Comparison of ENCODE assay signal across 8 cellular contexts in the genomic region with DNA sequence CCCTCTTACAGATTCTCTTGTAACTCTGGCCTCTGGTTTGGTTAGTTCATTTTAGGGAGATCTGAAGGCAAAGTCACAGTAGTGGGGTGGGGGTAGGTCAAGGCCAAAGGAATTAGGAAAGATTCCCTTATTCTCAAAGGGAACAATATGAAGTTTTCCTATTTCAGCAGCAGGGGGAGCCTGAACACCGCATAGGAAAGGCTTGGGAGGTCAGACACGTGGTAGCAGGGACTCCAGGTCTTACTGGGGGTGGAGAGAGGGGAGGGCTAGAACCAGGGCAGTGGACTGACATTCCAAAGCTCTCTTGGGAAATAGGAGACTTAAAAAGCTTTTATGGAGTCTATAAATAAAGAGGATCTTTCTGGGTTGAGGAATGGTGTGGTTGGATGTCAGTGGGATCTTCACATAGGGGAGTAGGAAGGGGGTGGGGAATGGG. TPM values are rescaled to one million over a fixed set of nuclear protein-coding genes. Genes with fewer than 3 reads are reported as not detected.
DNase-seq lines count a peak whose midpoint lies in the region; ATAC-seq and TF ChIP-seq lines count a peak whose summit lies in the region.

No MANE protein-coding gene starts in this region.

- no peaks in the 10 kb centered on the region for H3K9me2 ChIP-seq in SK-N-SH

- TF ChIP-seq CTCF in SK-N-SH (IDR thresholded peaks at IDR 0.05): peak; percentile 78
- TF ChIP-seq CTCF in heart right ventricle (IDR thresholded peaks at IDR 0.05): peak; percentile 57 to 87 (median 80)
- TF ChIP-seq CTCF in parathyroid adenoma (IDR thresholded peaks at IDR 0.05): peak; percentile 93

- peak; percentile 43 to 55 (median 47) for ATAC-seq in heart right ventricle
- no peak for ATAC-seq in HG03135 (IDR thresholded peaks at IDR 0.05; ENCODE audit: unreplicated experiment)

- H3K79me2 ChIP-seq in SK-N-SH (ENCODE audit: insufficient read depth) (peaks cover 52% of the 10 kb centered on the region), parathyroid adenoma (peaks cover 2% of the 10 kb centered on the region)

- TF ChIP-seq RAD21 in SK-N-SH (IDR thresholded peaks at IDR 0.05; ENCODE audit: low read length): peak; percentile 86

- H3K27ac ChIP-seq in SK-N-SH (ENCODE audit: low read depth in 2 of 2, low read length in 1 of 2) (peak overlapping the region; percentile 90 to 93), heart right ventricle (peak overlapping the region in 9 of 10 donors; percentile 46 to 95 (median 89)), parathyroid adenoma (peak overlapping the region; percentile 97)

- H3K4me1 ChIP-seq in SK-N-SH (ENCODE audit: control insufficient read depth in 1 of 2, insufficient read depth in 2 of 2, low read depth in 1 of 2, low read length in 1 of 2) (peaks cover 18 to 20% of the 10 kb centered on the region in 2 experiments; a peak in 3 of 4 replicates), heart right ventricle (peaks cover 0 to 60% (median 41%) of the 10 kb centered on the region in 9 donors), parathyroid adenoma (peaks cover 11% of the 10 kb centered on the region)

- no peak for TF ChIP-seq EP300 in SK-N-SH (IDR thresholded peaks at IDR 0.05; ENCODE audit: borderline replicate concordance in 1 of 2, low read depth in 1 of 2, low read length in 1 of 2)

- intact Hi-C loops in heart right ventricle (cut with DNase I): loop anchor here in 7 of 10 donors (1.0 to 10.0 kb wide), 14 partner anchors 39 to 385 kb away; a partner anchor contains a TSS

- peaks cover 3% of the 10 kb centered on the region; the same call in 1 of the 2 replicates for H4K20me1 ChIP-seq in SK-N-SH (ENCODE audit: insufficient read depth)

- H3F3A ChIP-seq in SK-N-SH (replicated peaks; ENCODE audit: insufficient read depth): peaks cover 30% of the 10 kb centered on the region

- no peak overlapping the region for H2AFZ ChIP-seq in SK-N-SH (ENCODE audit: low read depth)
- peak overlapping the region; percentile 81 for H2AFZ ChIP-seq in parathyroid adenoma

- H3K4me2 ChIP-seq in SK-N-SH: peak overlapping the region; percentile 93
- peak overlapping the region; percentile 94 for H3K4me2 ChIP-seq in parathyroid adenoma (ENCODE audit: low read length)

- 2% methylated on average over 2 of the region's 2 CpGs for WGBS in SK-N-SH (ENCODE audit: low lambda C conversion rate)
- WGBS in heart right ventricle, 2 donors: 0% methylated on average over 2 of the region's 2 CpGs

- H3K36me3 ChIP-seq in SK-N-SH (replicated peaks in 1 of 2; ENCODE audit: control insufficient read depth in 1 of 2, insufficient read depth in 2 of 2, low read length in 1 of 2) (peaks cover 10 to 25% of the 10 kb centered on the region in 2 experiments), heart right ventricle (peaks cover 0 to 39% (median 13%) of the 10 kb centered on the region in 9 donors), parathyroid adenoma (ENCODE audit: control insufficient read depth, insufficient read depth, low read length) (no peaks in the 10 kb centered on the region)

- no peaks in the 10 kb centered on the region for H3K27me3 ChIP-seq in SK-N-SH (ENCODE audit: insufficient read depth)
- no peaks in the 10 kb centered on the region for H3K27me3 ChIP-seq in heart right ventricle
- H3K27me3 ChIP-seq in parathyroid adenoma (ENCODE audit: control insufficient read depth, insufficient read depth, low read length): no peaks in the 10 kb centered on the region

- DNase-seq in GDM1 (lab: John Stamatoyannopoulos, UW): peak; percentile 72
- DNase-seq in NCI-H1092 (lab: John Stamatoyannopoulos, UW): peak; percentile 13
- peak; percentile 85 for DNase-seq in SK-N-SH
- DNase-seq in amygdala (lab: John Stamatoyannopoulos, UW): peak in 41 of 56 donors; percentile 2 to 59 (median 26)
- peak; percentile 46 to 87 for DNase-seq in heart right ventricle
- DNase-seq in OCI-M2 (lab: John Stamatoyannopoulos, UW; ENCODE audit: unreplicated experiment): no peak

- peak overlapping the region; percentile 79 to 89 for H3K4me3 ChIP-seq in SK-N-SH (ENCODE audit: low read depth in 2 of 2, low read length in 1 of 2)
- peak overlapping the region in 7 of 10 donors; percentile 54 to 84 (median 74) for H3K4me3 ChIP-seq in heart right ventricle
- H3K4me3 ChIP-seq in parathyroid adenoma (ENCODE audit: low read depth, low read length): peak overlapping the region; percentile 98

- H3K9me3 ChIP-seq in SK-N-SH (no peaks in the 10 kb centered on the region), heart right ventricle (no peaks in the 10 kb centered on the region), parathyroid adenoma (ENCODE audit: control insufficient read depth, low read length) (no peaks in the 10 kb centered on the region)

- CTCF ChIA-PET in SK-N-SH (lab: Yijun Ruan, JAX): interaction anchor here (0.6 to 16.0 kb wide), 25 partner anchors 8 to 232 kb away, joined by 3 to 272 read pairs (median 4); a partner anchor contains a TSS

- H3K9ac ChIP-seq in SK-N-SH (peak overlapping the region; percentile 72; the same call in 1 of the 2 replicates), parathyroid adenoma (no peak overlapping the region)

- POLR2A ChIA-PET in SK-N-SH (lab: Yijun Ruan, JAX): interaction anchor here (1.0 to 1.9 kb wide), 5 partner anchors 9 to 102 kb away, joined by 3 to 7 read pairs (median 4); a partner anchor contains a TSS

TF ChIP-seq in SK-N-SH, 30 proteins besides CTCF, POLR2A, EP300 and RAD21 (continues in another document):
- TF ChIP-seq FOXJ3 (CRISPR knock-in tag; IDR thresholded peaks at IDR 0.05) (no peak), MXI1 (IDR thresholded peaks at IDR 0.05; ENCODE audit: low read depth, low read length) (peak; percentile 99), RFX5 (IDR thresholded peaks at IDR 0.05; ENCODE audit: low read length) (no peak), GABPA (IDR thresholded peaks at IDR 0.05; ENCODE audit: low read depth) (0 out of 2 replicates have a peak, but pooled peaks have one; percentile 35), NRF1 (IDR thresholded peaks at IDR 0.05; ENCODE audit: low read depth, low read length) (no peak), MEF2A (IDR thresholded peaks at IDR 0.05; ENCODE audit: borderline replicate concordance, low read depth) (no peak), GATA2 (CRISPR knock-in tag; IDR thresholded peaks at IDR 0.05) (no peak), FOXM1 (IDR thresholded peaks at IDR 0.05; ENCODE audit: low read depth) (no peak), TAF1 (IDR thresholded peaks at IDR 0.05; ENCODE audit: borderline replicate concordance, low read depth, low read length) (no peak), NFIC (IDR thresholded peaks at IDR 0.05; ENCODE audit: borderline replicate concordance) (no peak)
- TF ChIP-seq, protein P1, sequence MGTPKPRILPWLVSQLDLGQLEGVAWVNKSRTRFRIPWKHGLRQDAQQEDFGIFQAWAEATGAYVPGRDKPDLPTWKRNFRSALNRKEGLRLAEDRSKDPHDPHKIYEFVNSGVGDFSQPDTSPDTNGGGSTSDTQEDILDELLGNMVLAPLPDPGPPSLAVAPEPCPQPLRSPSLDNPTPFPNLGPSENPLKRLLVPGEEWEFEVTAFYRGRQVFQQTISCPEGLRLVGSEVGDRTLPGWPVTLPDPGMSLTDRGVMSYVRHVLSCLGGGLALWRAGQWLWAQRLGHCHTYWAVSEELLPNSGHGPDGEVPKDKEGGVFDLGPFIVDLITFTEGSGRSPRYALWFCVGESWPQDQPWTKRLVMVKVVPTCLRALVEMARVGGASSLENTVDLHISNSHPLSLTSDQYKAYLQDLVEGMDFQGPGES (IDR thresholded peaks at IDR 0.05; ENCODE audit: low read depth, low read length): no peak
- TF ChIP-seq, protein P2, sequence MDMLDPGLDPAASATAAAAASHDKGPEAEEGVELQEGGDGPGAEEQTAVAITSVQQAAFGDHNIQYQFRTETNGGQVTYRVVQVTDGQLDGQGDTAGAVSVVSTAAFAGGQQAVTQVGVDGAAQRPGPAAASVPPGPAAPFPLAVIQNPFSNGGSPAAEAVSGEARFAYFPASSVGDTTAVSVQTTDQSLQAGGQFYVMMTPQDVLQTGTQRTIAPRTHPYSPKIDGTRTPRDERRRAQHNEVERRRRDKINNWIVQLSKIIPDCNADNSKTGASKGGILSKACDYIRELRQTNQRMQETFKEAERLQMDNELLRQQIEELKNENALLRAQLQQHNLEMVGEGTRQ (IDR thresholded peaks at IDR 0.05; ENCODE audit: borderline replicate concordance, low read depth, low read length): no peak
- TF ChIP-seq, protein P3, sequence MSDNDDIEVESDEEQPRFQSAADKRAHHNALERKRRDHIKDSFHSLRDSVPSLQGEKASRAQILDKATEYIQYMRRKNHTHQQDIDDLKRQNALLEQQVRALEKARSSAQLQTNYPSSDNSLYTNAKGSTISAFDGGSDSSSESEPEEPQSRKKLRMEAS (IDR thresholded peaks at IDR 0.05; ENCODE audit: low read depth): peak; percentile 97

RNA-seq across cellular contexts. Expression of a gene that starts 1.3 kb away (rescaled TPM):
- polyA plus RNA-seq in SK-N-SH (2012; rRNA removed): 1.9 and 2.0 TPM in 2 replicates
- polyA plus RNA-seq in SK-N-SH (2012; cell fraction: cytosol; rRNA removed): 1.1 and 1.3 TPM in 2 replicates
- 4.3 and 4.4 TPM in 2 replicates for polyA plus RNA-seq in SK-N-SH (2012; cell fraction: nucleus; rRNA removed)
- total RNA-seq in heart right ventricle: 1 to 10 TPM; 3.6 to 5.8 (median 4.9) TPM
- 1 to 10 TPM; 2.1 to 3.4 TPM for polyA plus RNA-seq in heart right ventricle

RNA-seq across cellular contexts. Expression of a gene that starts 2.9 kb away (rescaled TPM):
- 11,334 and 12,464 TPM in 2 replicates for polyA plus RNA-seq in SK-N-SH (2012; rRNA removed)
- 13,670 and 22,985 TPM in 2 replicates for polyA plus RNA-seq in SK-N-SH (2012; cell fraction: cytosol; rRNA removed)
- polyA plus RNA-seq in SK-N-SH (2012; cell fraction: nucleus; rRNA removed): 3,083 and 6,187 TPM in 2 replicates
- 1,000 to 10,000 TPM; 1,835 to 2,619 (median 2,004) TPM for total RNA-seq in heart right ventricle
- 1,000 to 10,000 TPM in 1 of 2 donors, 100 to 1,000 TPM in 1; 475 to 5,263 TPM for polyA plus RNA-seq in heart right ventricle

RNA-seq across cellular contexts. Expression of a gene that starts 8.7 kb away (rescaled TPM):
- 132 and 143 TPM in 2 replicates for polyA plus RNA-seq in SK-N-SH (2012; rRNA removed)
- polyA plus RNA-seq in SK-N-SH (2012; cell fraction: cytosol; rRNA removed): 76.6 and 100 TPM in 2 replicates
- polyA plus RNA-seq in SK-N-SH (2012; cell fraction: nucleus; rRNA removed): 203 and 237 TPM in 2 replicates
- 10 to 100 TPM; 28.8 to 47.5 (median 31.9) TPM for total RNA-seq in heart right ventricle
- polyA plus RNA-seq in heart right ventricle: 10 to 100 TPM; 20.9 to 57.3 TPM

RNA-seq across cellular contexts. Expression of a gene that starts 15.0 kb away (rescaled TPM):
- polyA plus RNA-seq in SK-N-SH (2012; rRNA removed) (207 and 213 TPM in 2 replicates), heart right ventricle (100 to 1,000 TPM in 1 of 2 donors, 10 to 100 TPM in 1; 79.4 to 148 TPM)
- polyA plus RNA-seq in SK-N-SH (2012; cell fraction: cytosol; rRNA removed): 228 and 238 TPM in 2 replicates
- polyA plus RNA-seq in SK-N-SH (2012; cell fraction: nucleus; rRNA removed): 79.9 and 168 TPM in 2 replicates
- total RNA-seq in heart right ventricle: 10 to 100 TPM; 64.3 to 91.9 (median 71.5) TPM

RNA-seq across cellular contexts. Expression of a gene that starts 33.0 kb away (rescaled TPM):
- polyA plus RNA-seq in SK-N-SH (2012; rRNA removed) (203 and 234 TPM in 2 replicates), heart right ventricle (10 to 100 TPM; 31.9 to 64.0 TPM)
- polyA plus RNA-seq in SK-N-SH (2012; cell fraction: cytosol; rRNA removed): 217 and 220 TPM in 2 replicates
- polyA plus RNA-seq in SK-N-SH (2012; cell fraction: nucleus; rRNA removed): 99.3 and 133 TPM in 2 replicates
- total RNA-seq in heart right ventricle: 10 to 100 TPM; 39.8 to 61.9 (median 49.9) TPM
